8 cellular contexts compared by ENCODE assay signal in genomic region chr17:74212913-74213791, GRCh38. TPM values are rescaled to one million over a fixed set of nuclear protein-coding genes. Genes with fewer than 3 reads are reported as not detected.
A peak's percentile ranks its signal among the peaks of the same experiment; 100 is the strongest.
DNase-seq lines count a peak whose midpoint lies in the region; ATAC-seq and TF ChIP-seq lines count a peak whose summit lies in the region.

Gene TTYH2, plus strand, starts transcription at chr17:74213571. Its CDS starts 17 bp downstream, at chr17:74213588.

- H3K36me3 ChIP-seq in ectodermal cell (ENCODE audit: control insufficient read depth, insufficient read depth, low read length), result peaks cover 12% of the 10 kb centered on the region

- H3K27me3 ChIP-seq in ectodermal cell (ENCODE audit: control insufficient read depth, insufficient read depth, low read length, poor library complexity, severe bottlenecking), result peaks cover 40% of the 10 kb centered on the region

- peaks cover 68% of the 10 kb centered on the region for H3K4me1 Mint-ChIP-seq in CD14-positive monocyte
- H3K4me1 Mint-ChIP-seq in activated CD8-positive, alpha-beta T cell treated with anti-CD3 and anti-CD28 coated beads for 36 hours (ENCODE audit: low read depth), result peaks cover 66% of the 10 kb centered on the region

- H3K9me3 Mint-ChIP-seq in CD14-positive monocyte, result no peaks in the 10 kb centered on the region
- H3K9me3 Mint-ChIP-seq in activated CD8-positive, alpha-beta T cell treated with anti-CD3 and anti-CD28 coated beads for 36 hours, result no peaks in the 10 kb centered on the region

- POLR2A ChIA-PET in activated CD8-positive, alpha-beta T cell treated with anti-CD3 and anti-CD28 coated beads for 36 hours (lab: Charles Lee), result interaction anchor here (1.3 to 1.4 kb wide), 2 partner anchors 8 to 69 kb away, joined by 5 to 11 read pairs; no protein-coding TSS in a partner anchor

- WGBS in ectodermal cell, 2 experiments, result 1 to 2% methylated on average over 62 of the region's 62 CpGs

- H3K4me3 Mint-ChIP-seq in CD14-positive monocyte, result peak within 1 kb of the TSS; percentile 99
- peak within 1 kb of the TSS; percentile 74 for H3K4me3 Mint-ChIP-seq in activated CD8-positive, alpha-beta T cell treated with anti-CD3 and anti-CD28 coated beads for 36 hours

- TF ChIP-seq CTCF in CD14-positive monocyte (IDR thresholded peaks at IDR 0.05), result peak; percentile 46
- TF ChIP-seq CTCF in activated CD8-positive, alpha-beta T cell treated with anti-CD3 and anti-CD28 coated beads for 36 hours (IDR thresholded peaks at IDR 0.05), result peak; percentile 45

- peak within 1 kb of the TSS; percentile 37 for H3K4me3 ChIP-seq in ectodermal cell (ENCODE audit: insufficient read depth, low read depth, low read length)

- H3K27ac Mint-ChIP-seq in CD14-positive monocyte, result peak within 1 kb of the TSS; percentile 93 to 99 (median 97)
- H3K27ac Mint-ChIP-seq in activated CD8-positive, alpha-beta T cell treated with anti-CD3 and anti-CD28 coated beads for 36 hours, result peak within 1 kb of the TSS; percentile 57

- DNase-seq in CD14-positive monocyte (ENCODE audit: low spot score) (peak; percentile 85), NCI-H82 treated with DMSO at 0.1 percent for 48 hours (lab: John Stamatoyannopoulos, UW; ENCODE audit: unreplicated experiment) (peak; percentile 75), lung microvascular endothelial cell (ENCODE audit: low read depth in 2 of 2) (peak; percentile 73 to 78)
- peak; percentile 65 for DNase-seq in activated CD8-positive, alpha-beta T cell treated with anti-CD3 and anti-CD28 coated beads for 36 hours
- peak; percentile 48 for DNase-seq in stimulated activated CD8-positive, alpha-beta memory T cell treated with anti-CD3 and anti-CD28 coated beads, Interleukin-12 subunit alpha, Interleukin-12 subunit beta, amount 100 ng/mL, for 1 hour (ENCODE audit: low read depth)

- CTCF ChIA-PET in activated CD8-positive, alpha-beta T cell treated with anti-CD3 and anti-CD28 coated beads for 36 hours (lab: Charles Lee), result interaction anchor here (0.6 to 3.0 kb wide), 3 partner anchors 13 to 83 kb away, joined by 3 to 9 read pairs (median 4); no protein-coding TSS in a partner anchor

- peaks cover 40 to 61% of the 10 kb centered on the region in 2 donors for H3K36me3 Mint-ChIP-seq in CD14-positive monocyte
- H3K36me3 Mint-ChIP-seq in activated CD8-positive, alpha-beta T cell treated with anti-CD3 and anti-CD28 coated beads for 36 hours (ENCODE audit: low read depth), result peaks cover 25% of the 10 kb centered on the region

- no peaks in the 10 kb centered on the region for H3K27me3 Mint-ChIP-seq in CD14-positive monocyte (ENCODE audit: low read depth in 3 of 3)
- H3K27me3 Mint-ChIP-seq in activated CD8-positive, alpha-beta T cell treated with anti-CD3 and anti-CD28 coated beads for 36 hours, result no peaks in the 10 kb centered on the region

- no peak within 1 kb of the TSS for H3K27ac ChIP-seq in ectodermal cell (ENCODE audit: insufficient read depth, low read depth, low read length, poor library complexity, severe bottlenecking)

- intact Hi-C loops in CD14-positive monocyte (cut with micrococcal nuclease), result loop anchor here (5.0 kb wide), 4 partner anchors 34 to 139 kb away; no protein-coding TSS in a partner anchor
- intact Hi-C loops in activated CD8-positive, alpha-beta T cell treated with anti-CD3 and anti-CD28 coated beads for 36 hours (cut with micrococcal nuclease), result loop anchor here (5.0 to 10.0 kb wide), 2 partner anchors 69 to 142 kb away; no protein-coding TSS in a partner anchor

- H3K9me3 ChIP-seq in ectodermal cell (ENCODE audit: control insufficient read depth, low read length), result no peaks in the 10 kb centered on the region

- peaks cover 27% of the 10 kb centered on the region for H3K4me1 ChIP-seq in ectodermal cell (ENCODE audit: control insufficient read depth, insufficient read depth, low read length)

- peak; percentile 55 for ATAC-seq in GM19351 (IDR thresholded peaks at IDR 0.05; ENCODE audit: unreplicated experiment)
- ATAC-seq in HG03469 (IDR thresholded peaks at IDR 0.05; ENCODE audit: unreplicated experiment), result peak; percentile 31
- ATAC-seq in activated CD8-positive, alpha-beta T cell treated with anti-CD3 and anti-CD28 coated beads for 36 hours, result peak; percentile 61

RNA-seq across cellular contexts. Expression of gene TTYH2, which starts in this region (rescaled TPM):
- polyA plus RNA-seq in CD14-positive monocyte, result 10 to 100 TPM; 12.3 to 18.7 TPM
- total RNA-seq in activated CD8-positive, alpha-beta T cell treated with anti-CD3 and anti-CD28 coated beads for 36 hours, result 1 to 10 TPM; 3.4 to 4.9 TPM
- polyA plus RNA-seq in ectodermal cell (2013, experiment 1 of 4), result 4.7 TPM
- 4.2 TPM for polyA plus RNA-seq in ectodermal cell (2013, experiment 2 of 4)
- polyA plus RNA-seq in ectodermal cell (2013, experiment 3 of 4), result 5.3 TPM
- polyA plus RNA-seq in ectodermal cell (2013, experiment 4 of 4), result 5.5 TPM
- total RNA-seq in lung microvascular endothelial cell, result 0.40 and 0.44 TPM in 2 replicates

Comparison
In these comparisons a context has a peak if more than half of its experiments do, and no peak if none do; other contexts are left out.
1. Peak in DNase-seq in lung microvascular endothelial cell; RNA of the gene not detected or under 1 TPM.